In genomic region chr12:122830517-122831214, GRCh38 we compare ENCODE assay signal across 14 cellular contexts. TPM values are rescaled to one million over a fixed set of nuclear protein-coding genes. Genes with fewer than 3 reads are reported as not detected.
DNase-seq lines count a peak whose midpoint lies in the region; ATAC-seq, FAIRE-seq and TF ChIP-seq lines count a peak whose summit lies in the region.
"Had no signal": no experiment of that assay in that cellular context is flagged by ENCODE, and none has a peak within 500 bp of the region (broad histone marks: within the 10 kb centered on the region; RNA-seq: fewer than 3 reads in every experiment).

No MANE protein-coding gene starts in this region.

- no peak overlapping the region for H2AFZ ChIP-seq in astrocyte (ENCODE audit: low read depth, low read length)

- H3K9me3 Mint-ChIP-seq in astrocyte (ENCODE audit: unreplicated experiment), result no peaks in the 10 kb centered on the region
- H3K9me3 Mint-ChIP-seq: CD4-positive, alpha-beta memory T cell had no signal

- H3K4me2 ChIP-seq in astrocyte (ENCODE audit: low read length), result no peak overlapping the region

- 79 to 85% methylated on average over 7 of the region's 7 CpGs for WGBS in aorta, 2 donors

- no peak overlapping the region for H3K4me3 ChIP-seq in AG10803 (ENCODE audit: low read length)
- H3K4me3 ChIP-seq in astrocyte (ENCODE audit: insufficient read depth, low read depth, low read length), result no peak overlapping the region
- no peak overlapping the region for H3K4me3 ChIP-seq in left lung
- H3K4me3 ChIP-seq in aorta (ENCODE audit: low read length in 2 of 2), result no peak overlapping the region
- H3K4me3 ChIP-seq: dorsolateral prefrontal cortex, stomach had no signal

- no peaks in the 10 kb centered on the region for H3K79me2 ChIP-seq in astrocyte (ENCODE audit: insufficient read depth, low read length)

- no peak overlapping the region for H3K27ac ChIP-seq in astrocyte (ENCODE audit: low read depth, low read length)
- H3K27ac ChIP-seq in left lung, result no peak overlapping the region
- H3K27ac ChIP-seq in aorta (ENCODE audit: low read depth in 1 of 2, low read length in 2 of 2), result no peak overlapping the region
- H3K27ac ChIP-seq: dorsolateral prefrontal cortex, stomach, VCaP had no signal

- intact Hi-C loops in left lung (cut with DNase I), result no loop called here
- intact Hi-C loops in aorta (cut with DNase I), result no loop called here

- no peak overlapping the region for H3K9ac ChIP-seq in astrocyte (ENCODE audit: low read length)

- ATAC-seq in left lung, result peak; percentile 17
- no peak for ATAC-seq in aorta (ENCODE audit: low FRiP score)

- H3K4me1 ChIP-seq in astrocyte (ENCODE audit: insufficient read depth, low read length) (no peaks in the 10 kb centered on the region), left lung (peaks cover 6 to 14% of the 10 kb centered on the region in 2 donors), aorta (ENCODE audit: control insufficient read depth in 1 of 2, insufficient read depth in 2 of 2, low read length in 2 of 2) (peaks cover 0 to 2% of the 10 kb centered on the region in 2 donors)

- peak; percentile 78 for DNase-seq in AG10803 (ENCODE audit: low read depth)
- peak; percentile 69 for DNase-seq in HS-27A (ENCODE audit: low read depth)
- DNase-seq in astrocyte (ENCODE audit: low read depth), result peak; percentile 73
- DNase-seq in left lung, result peak in 1 of 2 donors; percentile 34
- DNase-seq in activated CD8-positive, alpha-beta memory T cell treated with anti-CD3 and anti-CD28 coated beads for 24 hours, result no peak
- no peak for DNase-seq in aorta
- DNase-seq in nucleus accumbens (lab: John Stamatoyannopoulos, UW), result no peak
- no peak for DNase-seq in HuH-7 (ENCODE audit: low spot score)
- DNase-seq: CD4-positive, alpha-beta memory T cell; dorsolateral prefrontal cortex; NK-92 treated with Interleukin-12 subunit alpha and Interleukin-12 subunit beta, amount 100 ng/mL, for 24 hours; stomach had no signal

- H3K9me3 ChIP-seq in astrocyte (ENCODE audit: insufficient read depth, low read depth, low read length) (no peaks in the 10 kb centered on the region), left lung (no peaks in the 10 kb centered on the region), aorta (ENCODE audit: control insufficient read depth, low read length) (no peaks in the 10 kb centered on the region)
- H3K9me3 ChIP-seq: stomach had no signal

- H3K27me3 Mint-ChIP-seq in astrocyte (ENCODE audit: low read depth, unreplicated experiment), result peaks cover 3% of the 10 kb centered on the region

- no peak overlapping the region for H3K4me3 Mint-ChIP-seq in astrocyte (ENCODE audit: unreplicated experiment)
- H3K4me3 Mint-ChIP-seq: CD4-positive, alpha-beta memory T cell had no signal

- TF ChIP-seq CTCF in AG10803 (conservative IDR thresholded peaks at IDR 0.05; ENCODE audit: low read length), result no peak
- no peak for TF ChIP-seq CTCF in astrocyte (IDR thresholded peaks at IDR 0.05; ENCODE audit: insufficient read depth, low read depth, low read length)
- no peak for TF ChIP-seq CTCF in left lung (IDR thresholded peaks at IDR 0.05)

- peaks cover 3% of the 10 kb centered on the region for H3K27me3 ChIP-seq in astrocyte (ENCODE audit: insufficient read depth, low read length)
- peaks cover 0 to 23% of the 10 kb centered on the region in 2 donors for H3K27me3 ChIP-seq in left lung
- H3K27me3 ChIP-seq in aorta (ENCODE audit: control insufficient read depth in 1 of 2, insufficient read depth in 2 of 2, low read length in 1 of 2), result no peaks in the 10 kb centered on the region
- H3K27me3 ChIP-seq: dorsolateral prefrontal cortex, stomach had no signal

- peaks cover 3% of the 10 kb centered on the region for H3K4me1 Mint-ChIP-seq in astrocyte (ENCODE audit: low read depth, unreplicated experiment)

- H3K36me3 Mint-ChIP-seq in astrocyte (ENCODE audit: low read depth, unreplicated experiment), result no peaks in the 10 kb centered on the region

- no peak for FAIRE-seq in astrocyte (lab: Jason Lieb, UNC)
- FAIRE-seq: GM12892 had no signal

- no peaks in the 10 kb centered on the region for H4K20me1 ChIP-seq in astrocyte (ENCODE audit: insufficient read depth, low read length)

- no peak overlapping the region for H3K27ac Mint-ChIP-seq in astrocyte (ENCODE audit: unreplicated experiment)

- H3K36me3 ChIP-seq in astrocyte (ENCODE audit: insufficient read depth, low read length), result no peaks in the 10 kb centered on the region
- H3K36me3 ChIP-seq in left lung, result no peaks in the 10 kb centered on the region
- no peaks in the 10 kb centered on the region for H3K36me3 ChIP-seq in aorta (ENCODE audit: control insufficient read depth in 1 of 2, insufficient read depth in 2 of 2, low read length in 1 of 2)
- H3K36me3 ChIP-seq: stomach had no signal

RNA-seq across cellular contexts. Expression of gene HIP1R, which starts 4.6 kb away (rescaled TPM):
- total RNA-seq in astrocyte (21.3 and 22.2 TPM in 2 replicates), left lung (10 to 100 TPM; 32.0 to 33.1 TPM), aorta (10 to 100 TPM; 25.4 to 26.6 TPM)
- polyA plus RNA-seq in aorta, result 100 to 1,000 TPM in 1 of 2 donors, 10 to 100 TPM in 1; 33.7 to 101 TPM

RNA-seq across cellular contexts. Expression of gene CCDC62, which starts 56.3 kb away (rescaled TPM):
- total RNA-seq in astrocyte (0.60 and 0.82 TPM in 2 replicates), left lung (1 to 10 TPM in 1 of 2 donors, under 1 TPM in 1; 0.38 to 1.2 TPM), aorta (1 to 10 TPM in 1 of 2 donors, under 1 TPM in 1; 0.55 to 2.5 TPM)
- not detected for polyA plus RNA-seq in aorta

Comparison
In these comparisons a context has a peak if more than half of its experiments do, and no peak if none do; other contexts are left out.
1. DNase-seq: peak in AG10803 (single experiment), HS-27A (single experiment) and astrocyte (single experiment); none in activated CD8-positive, alpha-beta memory T cell treated with anti-CD3 and anti-CD28 coated beads for 24 hours (single experiment), aorta (0 of 2), nucleus accumbens (0 of 56) and HuH-7 (single experiment).